Comparison of ENCODE assay signal across 9 cellular contexts in the genomic region with DNA sequence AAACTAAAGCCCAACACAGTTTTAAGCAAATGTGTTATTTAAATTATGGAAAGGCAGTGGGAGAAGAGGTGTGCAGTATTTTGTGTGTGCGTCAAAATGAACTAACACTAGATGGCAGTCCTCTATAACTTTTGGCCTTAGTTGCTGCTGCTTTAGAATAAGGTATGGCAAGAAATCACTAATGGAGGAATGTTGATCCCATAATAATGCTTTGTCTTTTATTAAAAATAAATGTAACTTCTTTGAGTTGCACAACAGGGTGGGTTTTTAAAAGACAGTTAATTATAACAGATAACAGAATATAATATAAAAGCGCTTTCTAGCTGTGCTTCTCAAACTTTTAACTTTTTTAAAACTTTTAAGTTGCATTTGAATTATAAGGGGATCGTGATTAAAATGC. TPM values are rescaled to one million over a fixed set of nuclear protein-coding genes. Genes with fewer than 3 reads are reported as not detected.
A peak's percentile ranks its signal among the peaks of the same experiment; 100 is the strongest.
DNase-seq lines count a peak whose midpoint lies in the region; TF ChIP-seq lines count a peak whose summit lies in the region.
"Had no signal": no experiment of that assay in that cellular context is flagged by ENCODE, and none has a peak within 500 bp of the region (broad histone marks: within the 10 kb centered on the region; RNA-seq: fewer than 3 reads in every experiment).

No MANE protein-coding gene starts in this region.

- peak; percentile 6 to 79 (median 24) for DNase-seq in NCI-H1417 (lab: John Stamatoyannopoulos, UW)
- no peak for DNase-seq in NCI-H1417 treated with DMSO at 0.1 percent for 48 hours (lab: John Stamatoyannopoulos, UW)
- DNase-seq in GM23248 = peak; percentile 65
- DNase-seq in LNCaP clone FGC (ENCODE audit: low read depth) = peak; percentile 34
- peak; percentile 88 for DNase-seq in SK-MEL-5 (ENCODE audit: low read depth, low spot score)
- DNase-seq in fibroblast of pulmonary artery (ENCODE audit: low read depth) = peak; percentile 77
- DNase-seq in pons (ENCODE audit: low spot score) = peak; percentile 60
- DNase-seq in stimulated activated CD4-positive, alpha-beta T cell treated with anti-CD3 and anti-CD28 coated beads, Interleukin-4, amount 100 ng/mL, for 24 hours = no peak

- H3K36me3 ChIP-seq in GM23248 (ENCODE audit: low read depth) = 0 out of 2 replicates have a peak, but pooled peaks cover 5% of the 10 kb centered on the region
- H3K36me3 ChIP-seq: BLaER1 had no signal

- WGBS in GM23248 (ENCODE audit: low coverage in 1 of 2, low lambda C conversion rate in 2 of 2, missing lambda C conversion rate in 2 of 2), 2 experiments = 81 to 82% methylated on average over 3 of the region's 3 CpGs

- in situ Hi-C loops in GM23248 (cut with MboI) (no loop called here), SK-MEL-5 (cut with HindIII; ENCODE audit: low pct_unique_long_range_greater_than_20kb, low sequenced_read_pairs) (no loop called here)

- no peak overlapping the region for H3K4me3 ChIP-seq in GM23248
- H3K4me3 ChIP-seq in LNCaP clone FGC (ENCODE audit: low read depth, low read length) = no peak overlapping the region
- no peak overlapping the region for H3K4me3 ChIP-seq in fibroblast of pulmonary artery (replicated peaks; ENCODE audit: low read depth, low read length)
- H3K4me3 ChIP-seq: BLaER1 had no signal

- no peaks in the 10 kb centered on the region for H4K20me1 ChIP-seq in GM23248 (ENCODE audit: insufficient read depth)
- H4K20me1 ChIP-seq: BLaER1 had no signal

- no peaks in the 10 kb centered on the region for H3K79me2 ChIP-seq in GM23248 (ENCODE audit: insufficient read depth)

- H3K4me2 ChIP-seq in GM23248 (ENCODE audit: unreplicated experiment) = no peak overlapping the region
- H3K4me2 ChIP-seq: BLaER1 had no signal

- 0 out of 2 replicates have a peak overlapping the region, but pooled peaks have one; percentile 10 for H3K27ac ChIP-seq in GM23248
- H3K27ac ChIP-seq: BLaER1 had no signal

- H3K9me2 ChIP-seq in GM23248 (ENCODE audit: insufficient read depth) = no peaks in the 10 kb centered on the region

- no peaks in the 10 kb centered on the region for H3K27me3 ChIP-seq in GM23248 (replicated peaks; ENCODE audit: insufficient read depth)
- H3K27me3 ChIP-seq: BLaER1 had no signal

- no peak overlapping the region for H3K9ac ChIP-seq in GM23248
- H3K9ac ChIP-seq: BLaER1 had no signal

- peaks cover 5% of the 10 kb centered on the region; the same call in 1 of the 2 replicates for H3F3A ChIP-seq in GM23248 (ENCODE audit: insufficient read depth)

- H3K9me3 ChIP-seq in GM23248 (ENCODE audit: low read depth) = no peaks in the 10 kb centered on the region
- H3K9me3 ChIP-seq: BLaER1 had no signal

- TF ChIP-seq CTCF in LNCaP clone FGC (IDR thresholded peaks at IDR 0.05; ENCODE audit: control insufficient read depth, extremely low read depth, insufficient read depth) (peak; percentile 83), fibroblast of pulmonary artery (IDR thresholded peaks at IDR 0.05; ENCODE audit: low read length, missing control alignments) (peak; percentile 72)

- H2AFZ ChIP-seq in GM23248 = no peak overlapping the region

- peaks cover 9% of the 10 kb centered on the region for H3K4me1 ChIP-seq in GM23248 (ENCODE audit: insufficient read depth)

RNA-seq across cellular contexts. Expression of gene BBS9, which starts 56.4 kb away (rescaled TPM):
- total RNA-seq in GM23248 (2014; rRNA removed; shearing (Covaris generic)) = 15.0 and 19.2 TPM in 2 replicates
- polyA plus RNA-seq in GM23248 (2016; fragmentation: Nextera tagmentation; extraction: Ambion mirVana) = 10.2 and 10.8 TPM in 2 replicates
- total RNA-seq in SK-MEL-5 (2014; rRNA removed; shearing (Covaris generic)) = 14.3 and 20.9 TPM in 2 replicates
- 13.1 and 16.0 TPM in 2 replicates for polyA plus RNA-seq in SK-MEL-5 (2015; cell fraction: cytosol; rRNA removed)
- 14.7 and 19.3 TPM in 2 replicates for polyA plus RNA-seq in SK-MEL-5 (2015; cell fraction: nucleus; rRNA removed)

Comparison
In these comparisons a context has a peak if more than half of its experiments do, and no peak if none do; other contexts are left out.
1. DNase-seq: peak in NCI-H1417 (3 of 3), GM23248 (single experiment), LNCaP clone FGC (single experiment), SK-MEL-5 (single experiment), fibroblast of pulmonary artery (single experiment) and pons (single experiment); none in NCI-H1417 treated with DMSO at 0.1 percent for 48 hours (single experiment) and stimulated activated CD4-positive, alpha-beta T cell treated with anti-CD3 and anti-CD28 coated beads, Interleukin-4, amount 100 ng/mL, for 24 hours (single experiment).